Comparison of ENCODE assay signal across 8 cellular contexts in genomic region chr2:231395188-231396057, GRCh38. TPM values are rescaled to one million over a fixed set of nuclear protein-coding genes. Genes with fewer than 3 reads are reported as not detected.
A peak's percentile ranks its signal among the peaks of the same experiment; 100 is the strongest.
DNase-seq lines count a peak whose midpoint lies in the region; ATAC-seq, FAIRE-seq and TF ChIP-seq lines count a peak whose summit lies in the region.

Gene B3GNT7 (plus strand): TSS chr2:231395710. CDS start chr2:231395804, 94 bp downstream.

- H3K36me3 ChIP-seq in esophagus (ENCODE audit: control insufficient read depth in 2 of 2, insufficient read depth in 2 of 2, low read length in 1 of 2) (no peaks in the 10 kb centered on the region), parathyroid adenoma (ENCODE audit: control insufficient read depth, insufficient read depth, low read length) (no peaks in the 10 kb centered on the region)

- no peak for TF ChIP-seq CTCF in parathyroid adenoma (IDR thresholded peaks at IDR 0.05)

- H3K27me3 ChIP-seq in esophagus (ENCODE audit: control insufficient read depth in 1 of 2, insufficient read depth in 2 of 2, low read length in 2 of 2) (peaks cover 0 to 6% of the 10 kb centered on the region in 2 donors), parathyroid adenoma (ENCODE audit: control insufficient read depth, insufficient read depth, low read length) (no peaks in the 10 kb centered on the region)

- H3K9me3 ChIP-seq in esophagus (ENCODE audit: control insufficient read depth in 2 of 2, insufficient read depth in 1 of 2, low read depth in 1 of 2, low read length in 1 of 2): no peaks in the 10 kb centered on the region
- H3K9me3 ChIP-seq in parathyroid adenoma (ENCODE audit: control insufficient read depth, low read length): no peaks in the 10 kb centered on the region

- FAIRE-seq in GM12892 (lab: Jason Lieb, UNC): peak; percentile 56

- H2AFZ ChIP-seq in parathyroid adenoma: peak within 1 kb of the TSS; percentile 89

- H3K27ac ChIP-seq in esophagus (ENCODE audit: low read depth in 2 of 2, low read length in 1 of 2) (no peak within 1 kb of the TSS), parathyroid adenoma (no peak within 1 kb of the TSS)

- peaks cover 0 to 6% of the 10 kb centered on the region in 2 donors for H3K4me1 ChIP-seq in esophagus (ENCODE audit: control insufficient read depth in 2 of 2, insufficient read depth in 2 of 2, low read length in 1 of 2)
- peaks cover 5% of the 10 kb centered on the region for H3K4me1 ChIP-seq in parathyroid adenoma

- peak within 1 kb of the TSS; percentile 44 for H3K4me2 ChIP-seq in parathyroid adenoma (ENCODE audit: low read length)

- H3K79me2 ChIP-seq in parathyroid adenoma: no peaks in the 10 kb centered on the region

- WGBS in esophagus, 2 donors: 4 to 6% methylated on average over 42 to 95 of the region's 95 CpGs

- TF ChIP-seq POLR2A in GM12892 (IDR thresholded peaks at IDR 0.05; ENCODE audit: low read depth, low read length): no peak

- no peak for ATAC-seq in HG02763 (IDR thresholded peaks at IDR 0.05; ENCODE audit: unreplicated experiment)
- no peak for ATAC-seq in HG02642 (IDR thresholded peaks at IDR 0.05; ENCODE audit: poor library complexity, unreplicated experiment)
- ATAC-seq in HG02884 (IDR thresholded peaks at IDR 0.05; ENCODE audit: unreplicated experiment): no peak

- no peak within 1 kb of the TSS for H3K9ac ChIP-seq in parathyroid adenoma

- peak; percentile 77 for DNase-seq in GM12892 (ENCODE audit: insufficient read length)
- DNase-seq in MV-4-11 (lab: John Stamatoyannopoulos, UW): peak; percentile 72
- DNase-seq in AML-193 (lab: John Stamatoyannopoulos, UW): no peak

- peak within 1 kb of the TSS; percentile 8 to 54 for H3K4me3 ChIP-seq in esophagus (ENCODE audit: low read depth in 1 of 2, low read length in 2 of 2)
- no peak within 1 kb of the TSS for H3K4me3 ChIP-seq in parathyroid adenoma (ENCODE audit: low read depth, low read length)

RNA-seq across cellular contexts. Expression of gene B3GNT7, which starts in this region (rescaled TPM):
- polyA plus RNA-seq in GM12892 (2012; ENCODE audit: missing spikeins): 1.5 TPM
- 1 to 10 TPM; 1.6 to 1.9 TPM for polyA plus RNA-seq in esophagus

Comparison
In these comparisons a context has a peak if more than half of its experiments do, and no peak if none do; other contexts are left out.
1. DNase-seq: peak in GM12892 (single experiment) and MV-4-11 (single experiment); none in AML-193 (0 of 2).